Comparison of ENCODE assay signal across 8 cellular contexts in the genomic region with DNA sequence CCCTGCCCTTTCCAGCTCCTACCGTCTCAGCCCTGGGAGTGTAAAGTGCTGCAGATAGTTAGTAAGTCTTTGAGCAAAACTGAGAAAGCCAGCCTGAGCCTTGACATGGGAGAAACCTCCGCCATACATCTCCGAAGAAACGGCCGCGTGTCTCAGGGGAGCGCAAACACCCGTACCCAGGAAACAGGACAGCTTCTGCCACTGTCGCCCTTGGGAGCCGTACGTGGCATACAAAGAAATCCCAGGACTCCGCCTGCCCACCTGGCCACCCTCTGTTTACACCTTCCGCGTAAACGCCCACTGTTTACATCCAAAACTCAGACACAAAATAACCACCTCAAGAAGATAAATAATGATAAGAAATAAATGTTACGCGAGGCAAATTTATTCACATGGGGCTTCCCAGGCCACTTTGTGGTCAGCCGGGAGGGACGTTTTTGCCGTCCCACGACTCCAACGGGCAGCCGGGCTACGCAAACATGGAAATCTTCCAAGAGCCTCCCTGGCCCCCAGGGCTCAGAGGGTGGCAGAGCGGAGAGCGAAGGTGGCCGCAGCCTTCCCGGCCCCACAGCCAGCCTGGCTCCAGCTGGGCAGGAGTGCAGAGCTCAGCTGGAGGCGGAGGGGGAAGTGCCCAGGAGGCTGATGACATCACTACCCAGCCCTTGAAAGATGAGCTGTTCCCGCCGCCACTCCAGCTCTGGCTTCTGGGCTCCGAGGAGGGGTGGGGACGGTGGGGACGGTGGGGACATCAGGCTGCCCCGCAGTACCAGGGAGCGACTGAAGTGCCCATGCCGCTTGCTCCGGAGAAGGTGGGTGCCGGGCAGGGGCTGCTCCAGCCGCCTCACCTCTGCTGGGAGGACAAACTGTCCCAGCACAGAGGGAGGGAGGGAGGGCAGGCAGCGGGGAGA. TPM values are rescaled to one million over a fixed set of nuclear protein-coding genes. Genes with fewer than 3 reads are reported as not detected.
DNase-seq lines count a peak whose midpoint lies in the region; ATAC-seq and TF ChIP-seq lines count a peak whose summit lies in the region.

A gene (plus strand): TSS at position 689 of the 908 bp plus-strand sequence. CDS start 32,269 bp downstream, outside the sequence.

- H3K9me3 Mint-ChIP-seq in stimulated activated naive B cell treated with anti-CD40 and anti-IgM and Interleukin-4, amounts not matched to agents 10 μg/mL and 1 μg/mL and 100 μg/mL, for 72 hours: no peaks in the 10 kb centered on the region

- H3K27ac ChIP-seq in HUES64 (ENCODE audit: low read depth, low read length): no peak within 1 kb of the TSS
- no peak within 1 kb of the TSS for H3K27ac ChIP-seq in Panc1 (ENCODE audit: low read length)
- no peak within 1 kb of the TSS for H3K27ac ChIP-seq in left lung

- H3K36me3 Mint-ChIP-seq in stimulated activated naive B cell treated with anti-CD40 and anti-IgM and Interleukin-4, amounts not matched to agents 10 μg/mL and 1 μg/mL and 100 μg/mL, for 72 hours: no peaks in the 10 kb centered on the region

- H3K9me3 ChIP-seq in HUES64 (ENCODE audit: insufficient read depth, low read depth, low read length): no peaks in the 10 kb centered on the region
- H3K9me3 ChIP-seq in Panc1 (ENCODE audit: control insufficient read depth, insufficient read depth, low read depth, low read length): no peaks in the 10 kb centered on the region
- H3K9me3 ChIP-seq in left lung: no peaks in the 10 kb centered on the region

- no peak for TF ChIP-seq CTCF in Panc1 (IDR thresholded peaks at IDR 0.05)
- no peak for TF ChIP-seq CTCF in left lung (IDR thresholded peaks at IDR 0.05)

- peak; percentile 69 for DNase-seq in COLO829 (ENCODE audit: low spot score)
- DNase-seq in Panc1 (ENCODE audit: low read depth, low spot score): no peak
- DNase-seq in dermis blood vessel endothelial cell: peak; percentile 50
- peak; percentile 78 to 84 for DNase-seq in left lung
- DNase-seq in stimulated activated naive B cell treated with anti-CD40 and anti-IgM and Interleukin-4, amounts not matched to agents 10 μg/mL and 1 μg/mL and 100 μg/mL, for 72 hours: no peak

- 26% methylated on average over 38 of the region's 41 CpGs for WGBS in HUES64

- no TSS peak for BruUV-seq in Panc1 (replicated peaks; lab: Mats Ljungman, UMichigan)

- H3K36me3 ChIP-seq in HUES64 (ENCODE audit: insufficient read depth, low read length) (no peaks in the 10 kb centered on the region), Panc1 (ENCODE audit: control insufficient read depth, insufficient read depth, low read length) (no peaks in the 10 kb centered on the region), left lung (no peaks in the 10 kb centered on the region)

- H3K4me3 ChIP-seq in HUES64 (ENCODE audit: low read length) (peak within 1 kb of the TSS; percentile 53), Panc1 (ENCODE audit: low read depth in 2 of 2, low read length in 2 of 2) (peak within 1 kb of the TSS; percentile 29 to 43), left lung (peak within 1 kb of the TSS; percentile 9 to 23)

- peaks cover 52 to 70% of the 10 kb centered on the region in 2 donors for H3K27me3 Mint-ChIP-seq in stimulated activated naive B cell treated with anti-CD40 and anti-IgM and Interleukin-4, amounts not matched to agents 10 μg/mL and 1 μg/mL and 100 μg/mL, for 72 hours

- peaks cover 5 to 16% of the 10 kb centered on the region in 2 donors for H3K4me1 Mint-ChIP-seq in stimulated activated naive B cell treated with anti-CD40 and anti-IgM and Interleukin-4, amounts not matched to agents 10 μg/mL and 1 μg/mL and 100 μg/mL, for 72 hours

- POLR2A ChIA-PET in Panc1 (lab: Charles Lee): no interaction called here

- H3K4me3 Mint-ChIP-seq in stimulated activated naive B cell treated with anti-CD40 and anti-IgM and Interleukin-4, amounts not matched to agents 10 μg/mL and 1 μg/mL and 100 μg/mL, for 72 hours: peak within 1 kb of the TSS; percentile 50 to 61

- CTCF ChIA-PET in Panc1 (lab: Charles Lee): no interaction called here

- H3K27ac Mint-ChIP-seq in stimulated activated naive B cell treated with anti-CD40 and anti-IgM and Interleukin-4, amounts not matched to agents 10 μg/mL and 1 μg/mL and 100 μg/mL, for 72 hours: peak within 1 kb of the TSS; percentile 37

- peaks cover 20% of the 10 kb centered on the region; the same call in 1 of the 2 replicates for H3K4me1 ChIP-seq in HUES64 (ENCODE audit: insufficient read depth, low read length)
- H3K4me1 ChIP-seq in Panc1 (ENCODE audit: control insufficient read depth, insufficient read depth, low read length): no peaks in the 10 kb centered on the region
- peaks cover 8 to 9% of the 10 kb centered on the region in 2 donors for H3K4me1 ChIP-seq in left lung

- H3K9ac ChIP-seq in HUES64 (ENCODE audit: low read depth, low read length): 0 out of 2 replicates have a peak within 1 kb of the TSS, but pooled peaks have one; percentile 32

- peak; percentile 79 for ATAC-seq in Panc1
- ATAC-seq in left lung: peak; percentile 93
- ATAC-seq in stimulated activated naive B cell treated with anti-CD40 and anti-IgM and Interleukin-4, amounts not matched to agents 10 μg/mL and 1 μg/mL and 100 μg/mL, for 72 hours (replicated peaks): peak; percentile 75 to 83
- no peak for ATAC-seq in HG03354 (IDR thresholded peaks at IDR 0.05; ENCODE audit: poor library complexity, severe bottlenecking, unreplicated experiment)
- ATAC-seq in HG02981 (IDR thresholded peaks at IDR 0.05; ENCODE audit: unreplicated experiment): no peak

- intact Hi-C loops in Panc1 (cut with micrococcal nuclease; ENCODE audit: unreplicated experiment): no loop called here
- intact Hi-C loops in left lung (cut with DNase I): no loop called here

- H3K27me3 ChIP-seq in HUES64 (ENCODE audit: insufficient read depth, low read length): peaks cover 26% of the 10 kb centered on the region
- H3K27me3 ChIP-seq in Panc1 (ENCODE audit: control insufficient read depth, insufficient read depth, low read length): no peaks in the 10 kb centered on the region
- H3K27me3 ChIP-seq in left lung: peaks cover 0 to 50% of the 10 kb centered on the region in 2 donors

- in situ Hi-C loops in Panc1 (cut with HindIII; ENCODE audit: low pct_unique_long_range_greater_than_20kb, low sequenced_read_pairs): no loop called here

RNA-seq across cellular contexts. Expression of the gene that starts here (rescaled TPM):
- 1.2 TPM for polyA plus RNA-seq in HUES64 (2013, experiment 1 of 2)
- polyA plus RNA-seq in HUES64 (2013, experiment 2 of 2): 1.4 TPM
- total RNA-seq in Panc1 (2021; ENCODE audit: unreplicated experiment) (0.05 TPM), dermis blood vessel endothelial cell (0.05 and 0.34 TPM in 2 replicates), left lung (1 to 10 TPM in 1 of 2 donors, under 1 TPM in 1; 0.81 to 1.9 TPM)
- 0.08 TPM for polyA plus RNA-seq in Panc1 (2012; ENCODE audit: insufficient read length)

Comparison
In these comparisons a context has a peak if more than half of its experiments do, and no peak if none do; other contexts are left out.
1. Peak in ATAC-seq and H3K4me3 ChIP-seq in Panc1; RNA of the gene not detected or under 1 TPM.
2. Peak in DNase-seq in dermis blood vessel endothelial cell; RNA of the gene not detected or under 1 TPM.
3. DNase-seq: peak in COLO829 (single experiment) and left lung (2 of 2); none in Panc1 (single experiment) and stimulated activated naive B cell treated with anti-CD40 and anti-IgM and Interleukin-4, amounts not matched to agents 10 μg/mL and 1 μg/mL and 100 μg/mL, for 72 hours (single experiment).
4. ATAC-seq: peak in left lung (single experiment) and stimulated activated naive B cell treated with anti-CD40 and anti-IgM and Interleukin-4, amounts not matched to agents 10 μg/mL and 1 μg/mL and 100 μg/mL, for 72 hours (2 of 2); none in HG03354 (single experiment) and HG02981 (single experiment).
5. Peak in every context shown above with its lines, with median percentiles within 50 percentile points of each other: H3K4me3 ChIP-seq.